36 cellular contexts compared by ENCODE assay signal in genomic region chr2:73699437-73699836, GRCh38. TPM values are rescaled to one million over a fixed set of nuclear protein-coding genes. Genes with fewer than 3 reads are reported as not detected.
"Had no signal": no experiment of that assay in that cellular context is flagged by ENCODE, and none has a peak within 500 bp of the region (broad histone marks: within the 10 kb centered on the region; RNA-seq: fewer than 3 reads in every experiment).

No MANE protein-coding gene starts in this region.

- H3K27me3 ChIP-seq: body of pancreas, breast epithelium had no signal

- DNase-seq: activated CD4-positive, alpha-beta T cell treated with anti-CD3 and anti-CD28 coated beads for 36 hours; activated CD4-positive, alpha-beta T cell treated with anti-CD3 and anti-CD28 coated beads, Interleukin-2, amount 10 ng/mL, durations not matched to agents 7 days and 5 days; activated CD4-positive, alpha-beta T cell treated with anti-CD3 and anti-CD28 coated beads, Interleukin-2, amount 50 U/mL, for 48 hours; activated CD8-positive, alpha-beta T cell treated with anti-CD3 and anti-CD28 coated beads, Interleukin-2, amount 10 ng/mL, durations not matched to agents 7 days and 5 days; activated gamma-delta T cell; activated naive CD4-positive, alpha-beta T cell treated with Interleukin-2 at 50 U/mL for 16 hours; activated naive CD8-positive, alpha-beta T cell treated with anti-CD3 and anti-CD28 coated beads, Interleukin-2, amount 10 ng/mL, durations not matched to agents 7 days and 5 days; activated T-cell treated with anti-CD3 and anti-CD28 coated beads, Interleukin-2, amount 50 U/mL, for 24 hours; caudate nucleus; cerebellar nuclear complex; Karpas-422; NCI-H1105 treated with DMSO at 0.1 percent for 48 hours; NCI-H1436; NCI-H1694; NCI-H1930; NCI-H2081 treated with DMSO at 0.1 percent for 48 hours; NCI-H345; NCI-H524 treated with DMSO at 0.1 percent for 48 hours; SIG-M5; T1000 had no signal

- H3K36me3 ChIP-seq: breast epithelium had no signal

- H3K9me3 ChIP-seq: body of pancreas, breast epithelium had no signal

- H3K27ac ChIP-seq: breast epithelium, RWPE1 had no signal

- FAIRE-seq: astrocyte, RCC 7860, TTC549 had no signal

- ATAC-seq: activated CD4-positive, alpha-beta T cell treated with anti-CD3 and anti-CD28 coated beads for 36 hours; activated CD4-positive, CD25-positive, alpha-beta regulatory T cell treated with anti-CD3 and anti-CD28 coated beads, Interleukin-2, amount 50 U/mL, for 24 hours; activated CD8-positive, alpha-beta T cell treated with anti-CD3 and anti-CD28 coated beads, Interleukin-2, amount 10 ng/mL, durations not matched to agents 7 days and 5 days; WTC11 had no signal

- H3K4me3 ChIP-seq: body of pancreas, breast epithelium had no signal

RNA-seq across cellular contexts. Expression of gene NAT8, which starts 57.2 kb away (rescaled TPM):
- total RNA-seq: activated CD4-positive, alpha-beta T cell treated with anti-CD3 and anti-CD28 coated beads for 36 hours; activated CD4-positive, alpha-beta T cell treated with anti-CD3 and anti-CD28 coated beads, Interleukin-2, amount 10 ng/mL, durations not matched to agents 7 days and 5 days; activated CD8-positive, alpha-beta T cell treated with anti-CD3 and anti-CD28 coated beads, Interleukin-2, amount 10 ng/mL, durations not matched to agents 7 days and 5 days; activated naive CD8-positive, alpha-beta T cell treated with anti-CD3 and anti-CD28 coated beads, Interleukin-2, amount 10 ng/mL, durations not matched to agents 7 days and 5 days; activated T-helper 2 cell treated with anti-CD3 and anti-CD28 coated beads, Interferon-gamma antibody, Interleukin-2, Interleukin-4, amounts not matched to agents 10 μg/mL and 5 μg/mL and 100 μg/mL, durations not matched to agents 14 hours and 24 hours and 36 hours; astrocyte; body of pancreas; breast epithelium; MCF 10A; NCI-H460; PC-3; Right ventricle myocardium inferior; T-helper 1 cell treated with Interleukin-12 subunit alpha and Interleukin-12 subunit beta and Interleukin-4 antibody, amounts not matched to agents 30 ng/mL and 1 ng/mL, for 36 hours; T-helper 2 cell treated with Interferon-gamma antibody and Interleukin-4, amounts not matched to agents 100 ng/mL and 5 ng/mL, for 36 hours; WTC11 had no signal
- polyA plus RNA-seq: adipose tissue had no signal
